8 cellular contexts compared by ENCODE assay signal in the genomic region with DNA sequence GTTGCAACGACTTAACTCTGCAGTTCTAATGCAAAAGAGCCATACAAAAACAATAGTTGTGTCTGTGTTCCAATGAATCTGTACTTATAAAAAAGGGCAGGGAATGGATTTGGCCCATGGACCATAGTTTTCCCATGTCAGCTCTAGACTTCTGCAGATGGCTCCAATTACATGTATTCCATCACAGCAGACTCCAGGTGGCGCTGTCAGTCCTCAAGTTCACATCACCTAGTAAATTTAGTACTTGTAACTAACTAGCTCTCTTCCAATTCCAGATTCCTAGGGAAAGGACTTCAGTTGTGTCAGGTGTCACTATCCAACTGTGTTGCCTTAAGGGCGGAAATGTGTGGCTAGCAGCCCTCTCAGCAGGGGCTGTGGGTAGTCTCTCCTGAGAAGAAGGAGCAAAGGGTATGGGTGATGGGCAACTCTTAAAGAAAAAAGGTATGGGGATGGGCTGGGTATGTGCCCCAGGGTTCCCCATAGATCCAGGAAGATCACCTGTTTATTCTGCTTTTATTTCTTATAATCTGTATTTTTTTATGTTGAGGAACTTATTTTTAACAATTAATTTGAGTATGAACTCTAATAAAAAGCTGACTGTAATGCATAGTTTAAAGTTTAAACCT.
DNase-seq lines count a peak whose midpoint lies in the region; ATAC-seq lines count a peak whose summit lies in the region.

No MANE protein-coding gene starts in this region.

- H3K27ac ChIP-seq in caudate nucleus (ENCODE audit: low read depth, low read length) = no peak overlapping the region

- DNase-seq in NCI-H345 (lab: John Stamatoyannopoulos, UW) (peak; percentile 10), NCI-H345 treated with DMSO at 0.1 percent for 48 hours (lab: John Stamatoyannopoulos, UW; ENCODE audit: unreplicated experiment) (no peak), NCI-H2107 (lab: John Stamatoyannopoulos, UW) (peak; percentile 2), caudate nucleus (lab: John Stamatoyannopoulos, UW) (peak in 42 of 61 donors; percentile 1 to 77 (median 10)), left kidney (ENCODE audit: low read depth, low spot score) (peak; percentile 84)
- DNase-seq in activated CD4-positive, CD25-positive, alpha-beta regulatory T cell (lab: John Stamatoyannopoulos, UW) = peak; percentile 24 to 47 (median 34)
- DNase-seq in stimulated activated CD4-positive, alpha-beta T cell treated with anti-CD3 and anti-CD28 coated beads, Interleukin-4, amount 100 ng/mL, for 4 hours = peak; percentile 63 to 64

- no peak for ATAC-seq in GM18517 (IDR thresholded peaks at IDR 0.05; ENCODE audit: unreplicated experiment)
